In the genomic region with DNA sequence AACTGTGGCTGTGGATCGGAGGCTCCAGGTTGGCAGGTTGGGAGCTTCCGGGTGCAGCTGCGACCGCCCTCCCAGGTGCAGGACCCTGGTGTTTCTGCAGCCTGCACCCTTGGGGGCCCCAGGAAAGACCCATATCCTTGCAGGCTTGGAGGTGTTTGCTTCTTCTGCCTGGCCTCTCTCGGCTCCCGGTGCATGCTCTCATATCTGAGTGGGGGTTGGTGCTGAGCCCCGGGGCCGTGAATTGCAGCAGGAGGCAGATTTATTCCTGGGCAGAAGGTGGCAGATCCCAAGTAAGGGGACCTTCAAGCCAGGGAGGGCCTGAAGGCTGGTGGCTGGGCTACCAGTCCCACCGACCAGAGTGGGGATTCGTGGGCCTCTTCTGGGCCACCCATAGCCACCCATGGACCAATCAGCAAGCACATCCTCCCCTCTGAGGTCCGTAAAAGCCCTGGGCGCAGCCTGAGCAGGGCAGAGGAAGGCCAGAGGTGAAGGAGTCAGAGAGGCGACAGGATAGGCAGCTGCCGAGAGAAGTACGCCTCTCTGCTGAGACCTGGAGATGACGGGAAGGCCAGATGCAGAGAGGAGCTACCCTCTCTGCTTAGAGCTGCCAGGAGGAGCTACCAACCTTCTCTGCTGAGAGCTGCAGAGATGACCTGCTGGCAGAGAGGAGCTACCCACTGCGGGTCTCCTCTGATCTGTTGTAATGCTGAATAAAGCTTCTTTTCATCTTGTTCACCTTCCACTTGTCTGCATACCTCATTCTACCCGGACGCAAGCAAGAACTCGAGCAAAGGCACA, we compare ENCODE assay signal across 24 cellular contexts.
"Had no signal": no experiment of that assay in that cellular context is flagged by ENCODE, and none has a peak within 500 bp of the region (broad histone marks: within the 10 kb centered on the region; RNA-seq: fewer than 3 reads in every experiment).

No MANE protein-coding gene starts in this region.

- H3K27me3 Mint-ChIP-seq: memory B cell, type B pancreatic cell had no signal

- DNase-seq: cortex of kidney; dorsolateral prefrontal cortex; effector memory CD4-positive, alpha-beta T cell; esophagus squamous epithelium; foreskin fibroblast; glutamatergic neuron; immature natural killer cell; left colon; left ventricle myocardium superior; natural killer cell; nucleus accumbens; stimulated activated naive CD4-positive, alpha-beta T cell treated with Interleukin-2 at 50 U/mL for 16 hours; thyroid gland; uterus had no signal

- H3K9me3 ChIP-seq: gastroesophageal sphincter, pancreas, prostate gland, thyroid gland, uterus had no signal

- H3K27me3 ChIP-seq: dorsolateral prefrontal cortex, esophagus squamous epithelium, gastroesophageal sphincter, pancreas, thyroid gland, uterus had no signal

- H3K27ac ChIP-seq: dorsolateral prefrontal cortex, epithelial cell of prostate, esophagus squamous epithelium, gastroesophageal sphincter, pancreas, prostate gland, skin epidermis, thyroid gland, uterus had no signal

- H3K36me3 ChIP-seq: esophagus squamous epithelium, gastroesophageal sphincter, pancreas, prostate gland, thyroid gland, uterus had no signal

- H3K9me3 Mint-ChIP-seq: mesothelial cell of epicardium, neural crest cell, type B pancreatic cell had no signal

- H3K4me1 Mint-ChIP-seq: immature natural killer cell, memory B cell, mesothelial cell of epicardium, natural killer cell, neural crest cell had no signal

- H3K4me3 ChIP-seq: dorsolateral prefrontal cortex, esophagus squamous epithelium, gastroesophageal sphincter, pancreas, prostate gland, skin epidermis, thyroid gland, uterus had no signal

- H3K27ac Mint-ChIP-seq: immature natural killer cell, memory B cell, mesothelial cell of epicardium, natural killer cell, type B pancreatic cell had no signal

- H3K4me1 ChIP-seq: esophagus squamous epithelium, gastroesophageal sphincter, pancreas, prostate gland, thyroid gland, uterus had no signal

- H3K4me3 Mint-ChIP-seq: immature natural killer cell, memory B cell, mesothelial cell of epicardium, natural killer cell, neural crest cell, type B pancreatic cell had no signal

- ATAC-seq: gastroesophageal sphincter, left colon, left ventricle myocardium superior, natural killer cell, pancreas, sciatic nerve had no signal

- H3K36me3 Mint-ChIP-seq: memory B cell, mesothelial cell of epicardium, type B pancreatic cell had no signal
